Comparison of ENCODE assay signal across 30 cellular contexts in genomic region chr5:126954981-126955380, GRCh38.
"Had no signal": no experiment of that assay in that cellular context is flagged by ENCODE, and none has a peak within 500 bp of the region (broad histone marks: within the 10 kb centered on the region; RNA-seq: fewer than 3 reads in every experiment).

No MANE protein-coding gene starts in this region.

- H3K27me3 ChIP-seq: ascending aorta, breast epithelium, cardiac muscle cell, colonic mucosa, dorsolateral prefrontal cortex, esophagus muscularis mucosa had no signal

- H3K4me3 ChIP-seq: ascending aorta, breast epithelium, cardiac muscle cell, colonic mucosa, dorsolateral prefrontal cortex, esophagus muscularis mucosa had no signal

- DNase-seq: activated CD4-positive, alpha-beta memory T cell treated with anti-CD3 and anti-CD28 coated beads, Interleukin-2, amount 10 ng/mL, durations not matched to agents 7 days and 5 days; activated CD4-positive, alpha-beta T cell treated with anti-CD3 and anti-CD28 coated beads for 1 hour; activated CD4-positive, alpha-beta T cell treated with anti-CD3 and anti-CD28 coated beads for 4 hours; activated CD4-positive, alpha-beta T cell treated with anti-CD3 and anti-CD28 coated beads, Interleukin-2, amount 10 ng/mL, durations not matched to agents 7 days and 5 days; activated CD4-positive, alpha-beta T cell treated with anti-CD3 and anti-CD28 coated beads, Interleukin-2, amount 50 U/mL, for 4 hours; activated CD8-positive, alpha-beta memory T cell treated with anti-CD3 and anti-CD28 coated beads for 24 hours; activated effector memory CD4-positive, alpha-beta T cell treated with anti-CD3 and anti-CD28 coated beads, Interleukin-2, amount 50 U/mL, for 16 hours; activated naive CD4-positive, alpha-beta T cell treated with anti-CD3 and anti-CD28 coated beads for 36 hours; activated naive CD8-positive, alpha-beta T cell treated with anti-CD3 and anti-CD28 coated beads for 36 hours; activated naive CD8-positive, alpha-beta T cell treated with anti-CD3 and anti-CD28 coated beads, Interleukin-2, amount 50 U/mL, for 24 hours; activated T-cell treated with anti-CD3 and anti-CD28 coated beads, Interleukin-2, amount 50 U/mL, for 4 hours; central memory CD4-positive, alpha-beta T cell; cerebellar nuclear complex; colonic mucosa; dorsolateral prefrontal cortex; effector memory CD4-positive, alpha-beta T cell; endodermal cell; head of caudate nucleus; hippocampal formation; T-helper 2 cell had no signal

- H3K9me3 Mint-ChIP-seq: activated CD4-positive, alpha-beta memory T cell treated with anti-CD3 and anti-CD28 coated beads, Interleukin-2, amount 10 ng/mL, durations not matched to agents 7 days and 5 days; activated CD4-positive, alpha-beta T cell treated with anti-CD3 and anti-CD28 coated beads, Interleukin-2, amount 10 ng/mL, durations not matched to agents 7 days and 5 days; activated naive CD4-positive, alpha-beta T cell treated with anti-CD3 and anti-CD28 coated beads for 36 hours; activated naive CD4-positive, alpha-beta T cell treated with anti-CD3 and anti-CD28 coated beads, Interleukin-2, amount 50 U/mL, for 24 hours; activated naive CD8-positive, alpha-beta T cell treated with anti-CD3 and anti-CD28 coated beads, Interleukin-2, amount 50 U/mL, for 24 hours; activated T-cell treated with anti-CD3 and anti-CD28 coated beads, Interleukin-2, amount 50 U/mL, for 4 hours; activated T-helper 1 cell treated with anti-CD3 and anti-CD28 coated beads, Interleukin-12 subunit alpha, Interleukin-12 subunit beta, Interleukin-2, Interleukin-4 antibody, amounts not matched to agents 30 ng/mL and 10 ng/mL and 1 ng/mL, durations not matched to agents 14 hours and 24 hours and 36 hours; activated T-helper 2 cell treated with anti-CD3 and anti-CD28 coated beads, Interferon-gamma antibody, Interleukin-2, Interleukin-4, amounts not matched to agents 10 μg/mL and 5 μg/mL and 100 μg/mL, durations not matched to agents 14 hours and 24 hours and 36 hours; endodermal cell had no signal

- H3K4me1 ChIP-seq: ascending aorta, breast epithelium, colonic mucosa, esophagus muscularis mucosa had no signal

- H3K36me3 Mint-ChIP-seq: activated naive CD4-positive, alpha-beta T cell treated with anti-CD3 and anti-CD28 coated beads, Interleukin-2, amount 50 U/mL, for 24 hours; brain had no signal

- H3K27ac ChIP-seq: ascending aorta, breast epithelium, cardiac muscle cell, colonic mucosa, dorsolateral prefrontal cortex, esophagus muscularis mucosa, VCaP had no signal

- H3K9me3 ChIP-seq: ascending aorta, breast epithelium, colonic mucosa, esophagus muscularis mucosa had no signal

- H3K4me1 Mint-ChIP-seq: activated CD4-positive, alpha-beta memory T cell treated with anti-CD3 and anti-CD28 coated beads, Interleukin-2, amount 10 ng/mL, durations not matched to agents 7 days and 5 days; activated CD4-positive, alpha-beta T cell treated with anti-CD3 and anti-CD28 coated beads, Interleukin-2, amount 10 ng/mL, durations not matched to agents 7 days and 5 days; activated naive CD4-positive, alpha-beta T cell treated with anti-CD3 and anti-CD28 coated beads, Interleukin-2, amount 50 U/mL, for 24 hours; activated naive CD8-positive, alpha-beta T cell treated with anti-CD3 and anti-CD28 coated beads for 36 hours; activated naive CD8-positive, alpha-beta T cell treated with anti-CD3 and anti-CD28 coated beads, Interleukin-2, amount 50 U/mL, for 24 hours; endodermal cell had no signal

- H3K27me3 Mint-ChIP-seq: activated CD4-positive, alpha-beta memory T cell treated with anti-CD3 and anti-CD28 coated beads, Interleukin-2, amount 10 ng/mL, durations not matched to agents 7 days and 5 days; activated naive CD4-positive, alpha-beta T cell treated with anti-CD3 and anti-CD28 coated beads, Interleukin-2, amount 50 U/mL, for 24 hours; activated naive CD8-positive, alpha-beta T cell treated with anti-CD3 and anti-CD28 coated beads for 36 hours; activated naive CD8-positive, alpha-beta T cell treated with anti-CD3 and anti-CD28 coated beads, Interleukin-2, amount 50 U/mL, for 24 hours; brain had no signal

- H3K4me3 Mint-ChIP-seq: activated CD4-positive, alpha-beta memory T cell treated with anti-CD3 and anti-CD28 coated beads, Interleukin-2, amount 10 ng/mL, durations not matched to agents 7 days and 5 days; activated CD4-positive, alpha-beta T cell treated with anti-CD3 and anti-CD28 coated beads, Interleukin-2, amount 10 ng/mL, durations not matched to agents 7 days and 5 days; activated naive CD4-positive, alpha-beta T cell treated with anti-CD3 and anti-CD28 coated beads for 36 hours; activated naive CD4-positive, alpha-beta T cell treated with anti-CD3 and anti-CD28 coated beads, Interleukin-2, amount 50 U/mL, for 24 hours; activated naive CD8-positive, alpha-beta T cell treated with anti-CD3 and anti-CD28 coated beads for 36 hours; activated naive CD8-positive, alpha-beta T cell treated with anti-CD3 and anti-CD28 coated beads, Interleukin-2, amount 50 U/mL, for 24 hours; activated T-cell treated with anti-CD3 and anti-CD28 coated beads, Interleukin-2, amount 50 U/mL, for 4 hours; activated T-helper 1 cell treated with anti-CD3 and anti-CD28 coated beads, Interleukin-12 subunit alpha, Interleukin-12 subunit beta, Interleukin-2, Interleukin-4 antibody, amounts not matched to agents 30 ng/mL and 10 ng/mL and 1 ng/mL, durations not matched to agents 14 hours and 24 hours and 36 hours; brain; endodermal cell; WTC11 had no signal

- H3K27ac Mint-ChIP-seq: activated CD4-positive, alpha-beta memory T cell treated with anti-CD3 and anti-CD28 coated beads, Interleukin-2, amount 10 ng/mL, durations not matched to agents 7 days and 5 days; activated CD4-positive, alpha-beta T cell treated with anti-CD3 and anti-CD28 coated beads, Interleukin-2, amount 10 ng/mL, durations not matched to agents 7 days and 5 days; activated naive CD4-positive, alpha-beta T cell treated with anti-CD3 and anti-CD28 coated beads for 36 hours; activated naive CD4-positive, alpha-beta T cell treated with anti-CD3 and anti-CD28 coated beads, Interleukin-2, amount 50 U/mL, for 24 hours; activated naive CD8-positive, alpha-beta T cell treated with anti-CD3 and anti-CD28 coated beads for 36 hours; activated naive CD8-positive, alpha-beta T cell treated with anti-CD3 and anti-CD28 coated beads, Interleukin-2, amount 50 U/mL, for 24 hours; activated T-helper 1 cell treated with anti-CD3 and anti-CD28 coated beads, Interleukin-12 subunit alpha, Interleukin-12 subunit beta, Interleukin-2, Interleukin-4 antibody, amounts not matched to agents 30 ng/mL and 10 ng/mL and 1 ng/mL, durations not matched to agents 14 hours and 24 hours and 36 hours; activated T-helper 2 cell treated with anti-CD3 and anti-CD28 coated beads, Interferon-gamma antibody, Interleukin-2, Interleukin-4, amounts not matched to agents 10 μg/mL and 5 μg/mL and 100 μg/mL, durations not matched to agents 14 hours and 24 hours and 36 hours; brain; endodermal cell; WTC11 had no signal

- ATAC-seq: activated naive CD8-positive, alpha-beta T cell treated with anti-CD3 and anti-CD28 coated beads, Interleukin-2, amount 50 U/mL, for 24 hours; activated T-cell treated with anti-CD3 and anti-CD28 coated beads, Interleukin-2, amount 50 U/mL, for 4 hours; WTC11 had no signal

- H3K36me3 ChIP-seq: ascending aorta, breast epithelium, cardiac muscle cell, colonic mucosa, esophagus muscularis mucosa had no signal
